21 cellular contexts compared by ENCODE assay signal in genomic region chr17:15076991-15077663, GRCh38.
DNase-seq lines count a peak whose midpoint lies in the region; ATAC-seq, FAIRE-seq and TF ChIP-seq lines count a peak whose summit lies in the region.
"Had no signal": no experiment of that assay in that cellular context is flagged by ENCODE, and none has a peak within 500 bp of the region (broad histone marks: within the 10 kb centered on the region; RNA-seq: fewer than 3 reads in every experiment).

No MANE protein-coding gene starts in this region.

- no peaks in the 10 kb centered on the region for H3K36me3 ChIP-seq in esophagus muscularis mucosa
- no peaks in the 10 kb centered on the region for H3K36me3 ChIP-seq in neural progenitor cell

- no peaks in the 10 kb centered on the region for H4K20me1 ChIP-seq in neural progenitor cell (ENCODE audit: low read depth)

- no peaks in the 10 kb centered on the region for H3K9me3 ChIP-seq in right cardiac atrium (ENCODE audit: control insufficient read depth, low read length)
- H3K9me3 ChIP-seq in esophagus muscularis mucosa = no peaks in the 10 kb centered on the region
- no peaks in the 10 kb centered on the region for H3K9me3 ChIP-seq in neural progenitor cell (ENCODE audit: low read depth)
- H3K9me3 ChIP-seq: A549, Caco-2 had no signal

- H3K4me1 ChIP-seq in right cardiac atrium (ENCODE audit: control insufficient read depth, insufficient read depth, low read length) (no peaks in the 10 kb centered on the region), esophagus muscularis mucosa (no peaks in the 10 kb centered on the region), neural progenitor cell (peaks cover 18% of the 10 kb centered on the region)
- H3K4me1 ChIP-seq: A549, Caco-2 had no signal

- H3K27ac ChIP-seq in right cardiac atrium (ENCODE audit: low read length) (no peak overlapping the region), esophagus muscularis mucosa (replicated peaks in 1 of 4) (no peak overlapping the region), neural progenitor cell (no peak overlapping the region)
- H3K27ac ChIP-seq: 22Rv1, A549, C4-2B, GM23248, HL-60 had no signal

- no peaks in the 10 kb centered on the region for H3K27me3 ChIP-seq in right cardiac atrium (ENCODE audit: control insufficient read depth, insufficient read depth)
- peaks cover 0 to 24% (median 0%) of the 10 kb centered on the region in 4 donors for H3K27me3 ChIP-seq in esophagus muscularis mucosa
- H3K27me3 ChIP-seq in neural progenitor cell = no peaks in the 10 kb centered on the region

- peak; percentile 70 for ATAC-seq in Right ventricle myocardium inferior
- no peak for ATAC-seq in right cardiac atrium
- no peak for ATAC-seq in GM21576 (IDR thresholded peaks at IDR 0.05; ENCODE audit: unreplicated experiment)
- ATAC-seq: A549 had no signal

- H2AFZ ChIP-seq in neural progenitor cell (replicated peaks) = peak overlapping the region; percentile 9
- H2AFZ ChIP-seq: GM23248 had no signal

- peaks cover 5% of the 10 kb centered on the region for H3K27me3 Mint-ChIP-seq in neural progenitor cell (ENCODE audit: insufficient read depth, low read depth)

- H3F3A ChIP-seq in neural progenitor cell (ENCODE audit: low read depth) = no peaks in the 10 kb centered on the region

- H3K36me3 Mint-ChIP-seq in neural progenitor cell = no peaks in the 10 kb centered on the region

- no peak overlapping the region for H3K27ac Mint-ChIP-seq in neural progenitor cell
- H3K27ac Mint-ChIP-seq: CD4-positive, alpha-beta T cell had no signal

- no peaks in the 10 kb centered on the region for H3K9me3 Mint-ChIP-seq in neural progenitor cell
- H3K9me3 Mint-ChIP-seq: CD4-positive, alpha-beta T cell had no signal

- intact Hi-C loops in Right ventricle myocardium inferior (cut with DNase I) = loop anchor here (5.0 kb wide), 1 partner anchor 80 kb away; no protein-coding TSS in a partner anchor
- intact Hi-C loops in right cardiac atrium (cut with DNase I) = no loop called here
- intact Hi-C loops in esophagus muscularis mucosa (cut with DNase I) = no loop called here

- peaks cover 2% of the 10 kb centered on the region for H3K4me1 Mint-ChIP-seq in neural progenitor cell

- DNase-seq in Right ventricle myocardium inferior (ENCODE audit: missing footprints) = no peak
- no peak for DNase-seq in right cardiac atrium
- no peak for DNase-seq in HTR-8/SVneo (ENCODE audit: insufficient read length, low spot score)
- peak; percentile 10 for DNase-seq in esophagus muscularis mucosa (ENCODE audit: extremely low spot score)
- DNase-seq in neural progenitor cell (ENCODE audit: low spot score) = peak; percentile 25
- no peak for DNase-seq in NCI-H446 treated with DMSO at 0.1 percent for 48 hours (lab: John Stamatoyannopoulos, UW)
- DNase-seq: AML-193; Caco-2; CD4-positive, alpha-beta T cell; GM23248; HCEC 1CT had no signal

- WGBS in right cardiac atrium = 75% methylated on average over 6 of the region's 6 CpGs
- WGBS in esophagus muscularis mucosa = 81% methylated on average over 6 of the region's 6 CpGs

- H3K4me3 ChIP-seq in right cardiac atrium (ENCODE audit: low read length) (no peak overlapping the region), esophagus muscularis mucosa (no peak overlapping the region), neural progenitor cell (no peak overlapping the region)
- H3K4me3 ChIP-seq: A549, GM23248 had no signal

- TF ChIP-seq CTCF in esophagus muscularis mucosa (IDR thresholded peaks at IDR 0.05) = no peak
- TF ChIP-seq CTCF in neural progenitor cell (IDR thresholded peaks at IDR 0.05) = no peak

- no peak for TF ChIP-seq POLR2A in esophagus muscularis mucosa (IDR thresholded peaks at IDR 0.05; ENCODE audit: low read depth)

- no peak overlapping the region for H3K4me3 Mint-ChIP-seq in neural progenitor cell
- H3K4me3 Mint-ChIP-seq: CD4-positive, alpha-beta T cell had no signal

- peak overlapping the region; percentile 6 for H3K4me2 ChIP-seq in neural progenitor cell
- H3K4me2 ChIP-seq: A549 had no signal

- H3K79me2 ChIP-seq in neural progenitor cell (ENCODE audit: low read depth) = no peaks in the 10 kb centered on the region

- no peak overlapping the region for H3K9ac ChIP-seq in neural progenitor cell
- H3K9ac ChIP-seq: GM23248 had no signal

- peak; percentile 64 for FAIRE-seq in HTR-8/SVneo (lab: Jason Lieb, UNC)
- FAIRE-seq: A549, D721Med, G401.6, GM12891, GM19239, H54 had no signal

- TF ChIP-seq EP300 in esophagus muscularis mucosa (IDR thresholded peaks at IDR 0.05) = no peak

Comparison
In these comparisons a context has a peak if more than half of its experiments do, and no peak if none do; other contexts are left out.
1. DNase-seq: peak in esophagus muscularis mucosa (single experiment) and neural progenitor cell (single experiment); none in Right ventricle myocardium inferior (single experiment), right cardiac atrium (0 of 3), HTR-8/SVneo (single experiment) and NCI-H446 treated with DMSO at 0.1 percent for 48 hours (single experiment).